In the genomic region with DNA sequence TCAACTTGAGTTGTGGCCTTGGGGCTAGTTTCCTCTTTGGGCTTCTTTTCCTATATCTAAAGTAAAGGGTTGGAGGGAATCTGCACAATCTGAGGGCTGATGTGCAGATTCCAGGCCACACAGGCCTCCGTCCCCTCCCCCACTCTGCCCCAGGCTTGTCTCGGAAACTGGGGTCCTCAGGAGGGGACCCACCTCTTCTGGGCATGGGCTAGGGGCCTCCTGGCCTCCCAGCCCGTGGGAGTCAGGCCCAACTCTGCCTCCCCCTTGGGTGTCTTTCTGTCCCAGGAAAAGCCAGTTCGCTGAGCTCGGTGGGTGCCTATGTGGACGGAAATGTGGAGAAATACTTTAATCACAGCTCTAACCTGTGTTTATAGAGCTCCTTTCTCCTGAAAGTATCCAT, we compare ENCODE assay signal across 13 cellular contexts. TPM values are rescaled to one million over a fixed set of nuclear protein-coding genes. Genes with fewer than 3 reads are reported as not detected.
DNase-seq lines count a peak whose midpoint lies in the region; FAIRE-seq and TF ChIP-seq lines count a peak whose summit lies in the region.
"Had no signal": no experiment of that assay in that cellular context is flagged by ENCODE, and none has a peak within 500 bp of the region (broad histone marks: within the 10 kb centered on the region; RNA-seq: fewer than 3 reads in every experiment).

No MANE protein-coding gene starts in this region.

- H4K20me1 ChIP-seq in H1 (replicated peaks in 1 of 2; ENCODE audit: control insufficient read depth in 1 of 2, insufficient read depth in 2 of 2, low read length in 2 of 2): peaks cover 9 to 20% of the 10 kb centered on the region in 2 experiments

- no peak overlapping the region for H4K91ac ChIP-seq in H1 (replicated peaks; ENCODE audit: insufficient read length, low read length)

- H3K18ac ChIP-seq in H1 (ENCODE audit: extremely low read depth, low read length): no peak overlapping the region; the same call in 1 of the 2 replicates

- peak overlapping the region; percentile 63 for H3K27ac Mint-ChIP-seq in HFFc6
- peak overlapping the region; percentile 94 to 97 (median 97) for H3K27ac Mint-ChIP-seq in nephron
- H3K27ac Mint-ChIP-seq: activated CD4-positive, alpha-beta memory T cell treated with anti-CD3 and anti-CD28 coated beads for 36 hours; naive B cell; T-helper 2 cell treated with Interferon-gamma antibody and Interleukin-4, amounts not matched to agents 5 μg/mL and 100 μg/mL, for 36 hours had no signal

- H3K27ac ChIP-seq in H1 (ENCODE audit: low read depth, low read length): no peak overlapping the region
- peak overlapping the region; percentile 75 to 86 for H3K27ac ChIP-seq in tibial artery

- no peak for TF ChIP-seq CTCF in HFFc6 (IDR thresholded peaks at IDR 0.05)
- no peak for TF ChIP-seq CTCF in H1 (IDR thresholded peaks at IDR 0.05; ENCODE audit: control extremely low read depth in 1 of 3, insufficient read depth in 1 of 3, low read depth in 1 of 3, low read length in 3 of 3)
- no peak for TF ChIP-seq CTCF in nephron (IDR thresholded peaks at IDR 0.05; ENCODE audit: unreplicated experiment in 3 of 3)
- no peak for TF ChIP-seq CTCF in tibial artery (IDR thresholded peaks at IDR 0.05)

- H3K9me3 Mint-ChIP-seq in HFFc6 (no peaks in the 10 kb centered on the region), nephron (no peaks in the 10 kb centered on the region)
- H3K9me3 Mint-ChIP-seq: activated CD4-positive, alpha-beta memory T cell treated with anti-CD3 and anti-CD28 coated beads for 36 hours; naive B cell; T-helper 2 cell treated with Interferon-gamma antibody and Interleukin-4, amounts not matched to agents 5 μg/mL and 100 μg/mL, for 36 hours had no signal

- H3K27me3 ChIP-seq in H1 (replicated peaks in 1 of 4; ENCODE audit: control insufficient read depth in 3 of 4, extremely low read depth in 1 of 4, insufficient read depth in 3 of 4, low read length in 3 of 4): peaks cover 18 to 35% (median 28%) of the 10 kb centered on the region in 4 experiments; a peak in 6 of 7 replicates
- no peaks in the 10 kb centered on the region for H3K27me3 ChIP-seq in tibial artery

- CTCF ChIA-PET in H1 (lab: Charles Lee; ENCODE audit: partially characterized antibody): interaction anchor here (0.6 to 16.9 kb wide), 38 partner anchors 8 to 1647 kb away, joined by 3 to 361 read pairs (median 4); no protein-coding TSS in a partner anchor

- peaks cover 0 to 25% (median 14%) of the 10 kb centered on the region in 4 experiments; a peak in 6 of 7 replicates for H3K4me1 ChIP-seq in H1 (replicated peaks in 1 of 4; ENCODE audit: control insufficient read depth in 3 of 4, insufficient read depth in 4 of 4, low read length in 3 of 4)
- peaks cover 0 to 73% (median 46%) of the 10 kb centered on the region in 4 donors for H3K4me1 ChIP-seq in tibial artery

- TF ChIP-seq POLR2A in H1 (IDR thresholded peaks at IDR 0.05; ENCODE audit: control extremely low read depth in 1 of 2, low read depth in 2 of 2, low read length in 2 of 2): no peak

- H2BK120ac ChIP-seq in H1 (replicated peaks; ENCODE audit: low read depth, low read length): no peak overlapping the region

- no peak overlapping the region for H4K5ac ChIP-seq in H1 (ENCODE audit: insufficient read length, low read depth, low read length)

- DNase-seq in HFFc6: no peak
- DNase-seq in H1 (ENCODE audit: low read depth in 1 of 2, low spot score in 2 of 2): no peak
- DNase-seq in tibial artery: no peak
- DNase-seq in NCI-H1092 treated with DMSO at 0.1 percent for 48 hours (lab: John Stamatoyannopoulos, UW): no peak
- no peak for DNase-seq in HuH-7.5 (ENCODE audit: low spot score)
- DNase-seq in GM03348 (ENCODE audit: low spot score): no peak
- DNase-seq: activated CD4-positive, alpha-beta memory T cell treated with anti-CD3 and anti-CD28 coated beads for 36 hours; activated gamma-delta T cell treated with Interleukin-2 at 50 U/mL for 16 hours; naive B cell; NCI-H187 treated with DMSO at 0.1 percent for 48 hours; NK-92 treated with Interleukin-12 subunit alpha and Interleukin-12 subunit beta, amount 100 ng/mL, for 24 hours had no signal

- H2BK15ac ChIP-seq in H1 (ENCODE audit: low read length): no peak overlapping the region

- H3K4ac ChIP-seq in H1 (replicated peaks; ENCODE audit: insufficient read length, low read depth, low read length): no peak overlapping the region

- no peaks in the 10 kb centered on the region for H3K9me3 ChIP-seq in H1 (ENCODE audit: insufficient read depth in 2 of 2, low read depth in 1 of 2, low read length in 1 of 2)
- no peaks in the 10 kb centered on the region for H3K9me3 ChIP-seq in tibial artery

- intact Hi-C loops in tibial artery (cut with DNase I; ENCODE audit: low total_unique reads): loop anchor here (5.0 kb wide), 1 partner anchor 65 kb away; no protein-coding TSS in a partner anchor

- TF ChIP-seq RAD21 in H1 (IDR thresholded peaks at IDR 0.05 in 1 of 2, conservative IDR thresholded peaks at IDR 0.05 in 1 of 2; ENCODE audit: low read depth in 2 of 2, low read length in 2 of 2): no peak

- no peaks in the 10 kb centered on the region for H3K79me2 ChIP-seq in H1 (ENCODE audit: control insufficient read depth in 1 of 2, insufficient read depth in 2 of 2, low read length in 2 of 2)

- POLR2A ChIA-PET in H1 (lab: Charles Lee; ENCODE audit: partially characterized antibody): interaction anchor here (0.7 to 2.2 kb wide), 4 partner anchors 13 to 86 kb away, joined by 3 to 5 read pairs (median 3); no protein-coding TSS in a partner anchor

- H3K23ac ChIP-seq in H1 (ENCODE audit: insufficient read length): no peak overlapping the region

- H3K4me2 ChIP-seq in H1 (ENCODE audit: insufficient read depth in 1 of 2, low read depth in 2 of 2, low read length in 2 of 2): peak overlapping the region in 1 of 2 experiments; percentile 6; a peak in 1 of 4 replicates

- peak overlapping the region; percentile 73 for H3K4me3 Mint-ChIP-seq in HFFc6
- H3K4me3 Mint-ChIP-seq in nephron: peak overlapping the region; percentile 93 to 98 (median 97)
- H3K4me3 Mint-ChIP-seq: activated CD4-positive, alpha-beta memory T cell treated with anti-CD3 and anti-CD28 coated beads for 36 hours; T-helper 2 cell treated with Interferon-gamma antibody and Interleukin-4, amounts not matched to agents 5 μg/mL and 100 μg/mL, for 36 hours had no signal

- H3K9ac ChIP-seq in H1 (replicated peaks in 1 of 4; ENCODE audit: extremely low read depth in 1 of 4, low read depth in 3 of 4, low read length in 3 of 4): no peak overlapping the region

- H3K14ac ChIP-seq in H1 (ENCODE audit: insufficient read length): no peak overlapping the region

- peaks cover 60% of the 10 kb centered on the region for H3K4me1 Mint-ChIP-seq in HFFc6 (ENCODE audit: low read depth)
- H3K4me1 Mint-ChIP-seq in nephron: peaks cover 57% of the 10 kb centered on the region

- FAIRE-seq in H1 (lab: Jason Lieb, UNC): no peak

- no peak overlapping the region for H2BK5ac ChIP-seq in H1 (ENCODE audit: low read depth, low read length)

- H3K36me3 ChIP-seq in H1 (ENCODE audit: control insufficient read depth in 2 of 4, insufficient read depth in 4 of 4, low read length in 3 of 4): peaks cover 0 to 8% (median 0%) of the 10 kb centered on the region in 4 experiments; a peak in 1 of 8 replicates
- H3K36me3 ChIP-seq in tibial artery: peaks cover 0 to 4% (median 0%) of the 10 kb centered on the region in 3 donors

- peak overlapping the region; percentile 39; the same call in 1 of the 2 replicates for H2BK12ac ChIP-seq in H1 (ENCODE audit: low read depth, low read length)

- H3K36me3 Mint-ChIP-seq in HFFc6 (ENCODE audit: low read depth) (peaks cover 33% of the 10 kb centered on the region), nephron (ENCODE audit: low read depth) (peaks cover 41% of the 10 kb centered on the region)
- H3K36me3 Mint-ChIP-seq: activated CD4-positive, alpha-beta memory T cell treated with anti-CD3 and anti-CD28 coated beads for 36 hours; naive B cell had no signal

- H4K8ac ChIP-seq in H1 (ENCODE audit: extremely low read depth, insufficient read depth, low read length): peak overlapping the region; percentile 3; the same call in 1 of the 2 replicates

- H2AFZ ChIP-seq in H1 (ENCODE audit: low read length): no peak overlapping the region

- WGBS in H1 (ENCODE audit: extremely low coverage in 1 of 2, insufficient coverage in 1 of 2, insufficient read length in 1 of 2, insufficient replicate concordance in 2 of 2, low coverage in 1 of 2, low lambda C conversion rate in 2 of 2, missing lambda C conversion rate in 1 of 2), 2 experiments: 81% methylated on average over 6 of the region's 6 CpGs; no CpG with 5 or more reads in 1 of the 2 experiments

- no peaks in the 10 kb centered on the region for H3K79me1 ChIP-seq in H1 (ENCODE audit: low read depth, low read length)

- no peak overlapping the region for H3K56ac ChIP-seq in H1 (replicated peaks; ENCODE audit: insufficient read length, low read depth, low read length)

- H2BK20ac ChIP-seq in H1 (ENCODE audit: low read length): no peak overlapping the region

- TF ChIP-seq EP300 in H1 (IDR thresholded peaks at IDR 0.05; ENCODE audit: borderline replicate concordance in 1 of 2, low read depth in 2 of 2, low read length in 2 of 2): no peak

- H3K27me3 Mint-ChIP-seq in HFFc6 (ENCODE audit: insufficient read depth) (peaks cover 1% of the 10 kb centered on the region; the same call in 1 of the 2 replicates), nephron (ENCODE audit: low read depth) (no peaks in the 10 kb centered on the region)

- no peak overlapping the region; the same call in 1 of the 2 replicates for H2AK5ac ChIP-seq in H1 (ENCODE audit: low read depth, low read length)

- H3K4me3 ChIP-seq in H1 (ENCODE audit: extremely low read depth in 1 of 4, insufficient read depth in 2 of 4, low read depth in 3 of 4, low read length in 4 of 4): no peak overlapping the region
- peak overlapping the region; percentile 78 to 84 for H3K4me3 ChIP-seq in tibial artery

- peaks cover 18% of the 10 kb centered on the region; the same call in 1 of the 2 replicates for H3K23me2 ChIP-seq in H1 (ENCODE audit: low read depth, low read length)

TF ChIP-seq in H1, 55 proteins besides CTCF, POLR2A, EP300 and RAD21 (continues in another document):
- TF ChIP-seq KDM4A (IDR thresholded peaks at IDR 0.05; ENCODE audit: low read depth, low read length, severe bottlenecking): no peak
- TF ChIP-seq MAFK (IDR thresholded peaks at IDR 0.05; ENCODE audit: low read depth, low read length): no peak

RNA-seq across cellular contexts. Expression of gene SMAD6, which starts 4.8 kb away (rescaled TPM):
- 10 to 100 TPM; 10.2 to 18.1 (median 16.4) TPM for total RNA-seq in HFFc6 (2021; fragmentation: NEBNext Ultra II Directional; extraction: Animal tissue kit (Norgen Biotek cat#: 25700))
- 7.0 and 7.6 TPM in 2 replicates for total RNA-seq in H1 (2021; fragmentation: NEBNext Ultra II Directional; extraction: Animal tissue kit (Norgen Biotek cat#: 25700))
- polyA plus RNA-seq in H1 (2011; rRNA removed): 1.8 and 3.4 TPM in 2 replicates
- polyA plus RNA-seq in H1 (2011; cell fraction: cytosol; rRNA removed): 2.6 TPM
- 11.4 TPM for polyA plus RNA-seq in H1 (2011; cell fraction: nucleus; rRNA removed)
- 2.9 to 3.9 TPM (median 3.1 TPM) in 4 replicates for polyA plus RNA-seq in H1 (2012, experiment 1 of 2)
- 2.1 TPM for polyA plus RNA-seq in H1 (2012, experiment 2 of 2)
- 1.9 TPM for polyA plus RNA-seq in H1 (2013, experiment 1 of 2)
- polyA plus RNA-seq in H1 (2013, experiment 2 of 2): 2.1 TPM
- 3.9 and 6.1 TPM in 2 replicates for polyA minus RNA-seq in H1 (2011; rRNA and poly(A)+ RNA removed)
- polyA minus RNA-seq in H1 (2011; cell fraction: cytosol; rRNA and poly(A)+ RNA removed): 6.3 TPM
- 12.2 TPM for polyA minus RNA-seq in H1 (2011; cell fraction: nucleus; rRNA and poly(A)+ RNA removed)

Comparison
In these comparisons a context has a peak if more than half of its experiments do, and no peak if none do; other contexts are left out.
1. H3K4me3 ChIP-seq: peak in tibial artery (2 of 2); none in H1 (0 of 4).